In genomic region chr18:9907867-9908266, GRCh38 we compare ENCODE assay signal across 25 cellular contexts. TPM values are rescaled to one million over a fixed set of nuclear protein-coding genes. Genes with fewer than 3 reads are reported as not detected.
DNase-seq lines count a peak whose midpoint lies in the region; ATAC-seq, FAIRE-seq and TF ChIP-seq lines count a peak whose summit lies in the region.
"Had no signal": no experiment of that assay in that cellular context is flagged by ENCODE, and none has a peak within 500 bp of the region (broad histone marks: within the 10 kb centered on the region; RNA-seq: fewer than 3 reads in every experiment).

No MANE protein-coding gene starts in this region.

- no peaks in the 10 kb centered on the region for H3K9me1 ChIP-seq in K562 (ENCODE audit: control insufficient read depth, insufficient read depth, low read length)

- H3K27me3 Mint-ChIP-seq in activated naive CD8-positive, alpha-beta T cell treated with anti-CD3 and anti-CD28 coated beads, Interleukin-2, amount 50 U/mL, for 24 hours = peaks cover under 1% of the 10 kb centered on the region
- H3K27me3 Mint-ChIP-seq in activated naive CD8-positive, alpha-beta T cell treated with anti-CD3 and anti-CD28 coated beads for 36 hours = peaks cover 9% of the 10 kb centered on the region

- CTCF ChIA-PET in HEK293T (lab: Yijun Ruan, JAX) (no interaction called here), K562 (lab: Yijun Ruan, JAX; ENCODE audit: low intra/inter-chr PET ratio) (no interaction called here)

- no peak for TF ChIP-seq CTCF in BE2C (IDR thresholded peaks at IDR 0.05; ENCODE audit: low read depth, low read length)
- TF ChIP-seq CTCF in K562 (IDR thresholded peaks at IDR 0.05 in 2 of 3, conservative IDR thresholded peaks at IDR 0.05 in 1 of 3; ENCODE audit: insufficient read depth in 2 of 3, low read depth in 1 of 3, low read length in 3 of 3) = no peak

- 0 out of 3 replicates have a peak, but pooled peaks cover under 1% of the 10 kb centered on the region for H3K79me2 ChIP-seq in K562 (ENCODE audit: control insufficient read depth, insufficient read depth, low read length)

- no peak for TF ChIP-seq POLR2A in K562 (conservative IDR thresholded peaks at IDR 0.05)

- no peak overlapping the region for H3K4me3 Mint-ChIP-seq in activated naive CD8-positive, alpha-beta T cell treated with anti-CD3 and anti-CD28 coated beads, Interleukin-2, amount 50 U/mL, for 24 hours
- no peak overlapping the region for H3K4me3 Mint-ChIP-seq in activated naive CD8-positive, alpha-beta T cell treated with anti-CD3 and anti-CD28 coated beads for 36 hours
- H3K4me3 Mint-ChIP-seq: CD4-positive, alpha-beta memory T cell; HFFc6 had no signal

- no peaks in the 10 kb centered on the region for H4K20me1 ChIP-seq in K562 (replicated peaks; ENCODE audit: control insufficient read depth, insufficient read depth, low read length)

- H3K4me2 ChIP-seq in K562 (ENCODE audit: insufficient read depth, low read length) = no peak overlapping the region
- H3K4me2 ChIP-seq: A549 had no signal

- no TSS peak for BruUV-seq in K562 (replicated peaks; lab: Mats Ljungman, UMichigan)

- peak overlapping the region; percentile 92; the same call in 1 of the 2 replicates for H2AFZ ChIP-seq in K562 (ENCODE audit: low read depth, low read length)
- H2AFZ ChIP-seq: GM23248 had no signal

- POLR2A ChIA-PET in HEK293T (lab: Yijun Ruan, JAX) = no interaction called here
- POLR2A ChIA-PET in K562 (lab: Yijun Ruan, JAX) = interaction anchor here (0.8 to 1.5 kb wide), 3 partner anchors 9 to 31 kb away, joined by 3 to 6 read pairs (median 3); no protein-coding TSS in a partner anchor

- H3K9me3 ChIP-seq in BE2C (no peaks in the 10 kb centered on the region), K562 (replicated peaks; ENCODE audit: control insufficient read depth, insufficient read depth, low read depth, low read length) (peaks cover 6% of the 10 kb centered on the region)
- H3K9me3 ChIP-seq: A549 had no signal

- no peak for DNase-seq in activated naive CD8-positive, alpha-beta T cell treated with anti-CD3 and anti-CD28 coated beads, Interleukin-2, amount 50 U/mL, for 24 hours
- no peak for DNase-seq in activated naive CD8-positive, alpha-beta T cell treated with anti-CD3 and anti-CD28 coated beads for 36 hours
- DNase-seq in BE2C (peak; percentile 18), HEK293T (ENCODE audit: extremely low spot score) (no peak), K562 (ENCODE audit: extremely low read depth in 1 of 4, low spot score in 3 of 4) (no peak), DMS79 treated with DMSO at 0.1 percent for 48 hours (lab: John Stamatoyannopoulos, UW) (no peak)
- DNase-seq in activated CD4-positive, alpha-beta T cell treated with anti-CD3 and anti-CD28 coated beads for 1 hour = no peak
- DNase-seq: 8988T; ACHN; AML-193; C1 segment of cervical spinal cord; Calu3; CD4-positive, alpha-beta memory T cell; COR-L47; DMS53; DND-41; GM23248; H7; HCEC 1CT; HFFc6 had no signal

- H3K27ac ChIP-seq in K562 (ENCODE audit: extremely low read depth, low read depth, low read length) = no peak overlapping the region
- H3K27ac ChIP-seq: A549, GM23248 had no signal

- no peaks in the 10 kb centered on the region for H3K27me3 ChIP-seq in BE2C
- no peaks in the 10 kb centered on the region for H3K27me3 ChIP-seq in K562 (ENCODE audit: control insufficient read depth in 2 of 2, insufficient read depth in 2 of 2, low read length in 2 of 2)

- in situ Hi-C loops in K562 (cut with MboI) = no loop called here

- WGBS in K562 (ENCODE audit: insufficient coverage, low coverage, missing lambda C conversion rate) = 54% methylated on average over 4 of the region's 4 CpGs

- peaks cover 2% of the 10 kb centered on the region for H3K4me1 Mint-ChIP-seq in activated naive CD8-positive, alpha-beta T cell treated with anti-CD3 and anti-CD28 coated beads, Interleukin-2, amount 50 U/mL, for 24 hours
- H3K4me1 Mint-ChIP-seq in activated naive CD8-positive, alpha-beta T cell treated with anti-CD3 and anti-CD28 coated beads for 36 hours = peaks cover 2% of the 10 kb centered on the region

- no peak overlapping the region for H3K27ac Mint-ChIP-seq in activated naive CD8-positive, alpha-beta T cell treated with anti-CD3 and anti-CD28 coated beads, Interleukin-2, amount 50 U/mL, for 24 hours
- no peak overlapping the region for H3K27ac Mint-ChIP-seq in activated naive CD8-positive, alpha-beta T cell treated with anti-CD3 and anti-CD28 coated beads for 36 hours
- H3K27ac Mint-ChIP-seq: CD4-positive, alpha-beta memory T cell; HFFc6 had no signal

- no peak for TF ChIP-seq RAD21 in K562 (CRISPR knock-in tag; conservative IDR thresholded peaks at IDR 0.05 in 1 of 2, IDR thresholded peaks at IDR 0.05 in 1 of 2)

- H3K9me3 Mint-ChIP-seq in activated naive CD8-positive, alpha-beta T cell treated with anti-CD3 and anti-CD28 coated beads, Interleukin-2, amount 50 U/mL, for 24 hours = no peaks in the 10 kb centered on the region
- peaks cover 3% of the 10 kb centered on the region for H3K9me3 Mint-ChIP-seq in activated naive CD8-positive, alpha-beta T cell treated with anti-CD3 and anti-CD28 coated beads for 36 hours
- H3K9me3 Mint-ChIP-seq: CD4-positive, alpha-beta memory T cell had no signal

- no peak overlapping the region for H3K4me3 ChIP-seq in BE2C (ENCODE audit: low read depth, low read length)
- H3K4me3 ChIP-seq in K562 = no peak overlapping the region
- H3K4me3 ChIP-seq: A549, GM23248 had no signal

- FAIRE-seq in K562 (lab: Jason Lieb, UNC) = no peak
- FAIRE-seq: A549, G401.6, GM12892, GM19239, H1 had no signal

- TF ChIP-seq EP300 in K562 (IDR thresholded peaks at IDR 0.05; ENCODE audit: low read length) = no peak

- no peaks in the 10 kb centered on the region for H3K36me3 Mint-ChIP-seq in activated naive CD8-positive, alpha-beta T cell treated with anti-CD3 and anti-CD28 coated beads, Interleukin-2, amount 50 U/mL, for 24 hours (ENCODE audit: low read depth)
- H3K36me3 Mint-ChIP-seq in activated naive CD8-positive, alpha-beta T cell treated with anti-CD3 and anti-CD28 coated beads for 36 hours = no peaks in the 10 kb centered on the region
- H3K36me3 Mint-ChIP-seq: CD4-positive, alpha-beta memory T cell had no signal

- peaks cover 10% of the 10 kb centered on the region for H3K4me1 ChIP-seq in BE2C
- peaks cover 6 to 38% of the 10 kb centered on the region in 2 experiments for H3K4me1 ChIP-seq in K562 (replicated peaks in 1 of 2; ENCODE audit: control insufficient read depth in 2 of 2, insufficient read depth in 2 of 2, low read length in 2 of 2)

- intact Hi-C loops in K562 (cut with micrococcal nuclease) = no loop called here

- H3K9ac ChIP-seq in K562 (ENCODE audit: insufficient read depth in 1 of 2, low read depth in 2 of 2, low read length in 2 of 2) = no peak overlapping the region
- H3K9ac ChIP-seq: GM23248 had no signal

- H3K36me3 ChIP-seq in BE2C (no peaks in the 10 kb centered on the region), K562 (ENCODE audit: control insufficient read depth, insufficient read depth, low read length) (no peaks in the 10 kb centered on the region)

- peak; percentile 57 for ATAC-seq in activated naive CD8-positive, alpha-beta T cell treated with anti-CD3 and anti-CD28 coated beads, Interleukin-2, amount 50 U/mL, for 24 hours
- ATAC-seq in K562 = no peak
- ATAC-seq: A549 had no signal

TF ChIP-seq in HEK293T, 16 proteins besides CTCF, POLR2A, EP300 and RAD21 (continues in another document):
- TF ChIP-seq FOXM1 (IDR thresholded peaks at IDR 0.05; ENCODE audit: borderline replicate concordance) = no peak

RNA-seq across cellular contexts. Expression of gene VAPA, which starts 5.9 kb away (rescaled TPM):
- 100 to 1,000 TPM; 157 to 172 TPM for total RNA-seq in activated naive CD8-positive, alpha-beta T cell treated with anti-CD3 and anti-CD28 coated beads for 36 hours
- polyA plus RNA-seq in BE2C (2012; ENCODE audit: insufficient read depth, insufficient read length, low read depth) = 103 TPM
- total RNA-seq in K562 (2011; cell fraction: chromatin; rRNA removed; ENCODE audit: low replicate concordance) = 131 and 315 TPM in 2 replicates
- total RNA-seq in K562 (2011; cell fraction: nucleolus; rRNA removed) = 118 and 122 TPM in 2 replicates
- total RNA-seq in K562 (2011; cell fraction: nucleoplasm; rRNA removed) = 147 and 249 TPM in 2 replicates
- total RNA-seq in K562 (2014; rRNA removed) (516 and 526 TPM in 2 replicates), K562 (2014; rRNA removed; fragmentation: Illumina TruSeq; extraction: Trizol) (624 and 729 TPM in 2 replicates), K562 (2015; rRNA removed; fragmentation: Illumina TruSeq; extraction: Trizol) (726 and 732 TPM in 2 replicates), K562 (2021) (504 and 509 TPM in 2 replicates)
- polyA plus RNA-seq in K562 (2011; rRNA removed) (544 and 809 TPM in 2 replicates), K562 (2014; fragmentation: Illumina TruSeq; extraction: Trizol) (790 and 902 TPM in 2 replicates), K562 (2014; fragmentation: Nextera tagmentation; extraction: Ambion mirVana) (100 to 1,000 TPM; 219 to 224 TPM), K562 (2014; rRNA removed) (455 and 489 TPM in 2 replicates)
- 202 and 314 TPM in 2 replicates for polyA plus RNA-seq in K562 (2011; cell fraction: cytosol; rRNA removed)
- 169 and 199 TPM in 2 replicates for polyA plus RNA-seq in K562 (2011; cell fraction: nucleus; rRNA removed)
- 376 and 498 TPM in 2 replicates for polyA plus RNA-seq in K562 (2012)
- polyA minus RNA-seq in K562 (2011; rRNA and poly(A)+ RNA removed) = 866 and 913 TPM in 2 replicates
- polyA minus RNA-seq in K562 (2011; cell fraction: cytosol; rRNA and poly(A)+ RNA removed) = 292 and 382 TPM in 2 replicates
- 176 and 203 TPM in 2 replicates for polyA minus RNA-seq in K562 (2011; cell fraction: nucleus; rRNA and poly(A)+ RNA removed)

RNA-seq across cellular contexts. Expression of gene TXNDC2, which starts 22.1 kb away (rescaled TPM):
- total RNA-seq in activated naive CD8-positive, alpha-beta T cell treated with anti-CD3 and anti-CD28 coated beads for 36 hours = not detected
- not detected for polyA plus RNA-seq in BE2C (2012; ENCODE audit: insufficient read depth, insufficient read length, low read depth)
- total RNA-seq in K562 (2011; cell fraction: chromatin; rRNA removed; ENCODE audit: low replicate concordance) = 2.8 and 4.0 TPM in 2 replicates
- 1.7 and 2.8 TPM in 2 replicates for total RNA-seq in K562 (2011; cell fraction: nucleolus; rRNA removed)
- total RNA-seq in K562 (2011; cell fraction: nucleoplasm; rRNA removed) = 2.3 and 2.6 TPM in 2 replicates
- 1.3 TPM in 2 replicates for total RNA-seq in K562 (2014; rRNA removed)
- total RNA-seq in K562 (2014; rRNA removed; fragmentation: Illumina TruSeq; extraction: Trizol) = 1.6 and 1.7 TPM in 2 replicates
- total RNA-seq in K562 (2015; rRNA removed; fragmentation: Illumina TruSeq; extraction: Trizol) = 2.3 and 2.5 TPM in 2 replicates
- 2.0 and 3.8 TPM in 2 replicates for total RNA-seq in K562 (2021)
- 0.79 and 2.3 TPM in 2 replicates for polyA plus RNA-seq in K562 (2011; rRNA removed)
- 0.55 and 2.2 TPM in 2 replicates for polyA plus RNA-seq in K562 (2011; cell fraction: cytosol; rRNA removed)
- 0.83 and 4.6 TPM in 2 replicates for polyA plus RNA-seq in K562 (2011; cell fraction: nucleus; rRNA removed)
- polyA plus RNA-seq in K562 (2012) = 1.5 and 3.3 TPM in 2 replicates
- 4.8 and 4.9 TPM in 2 replicates for polyA plus RNA-seq in K562 (2014; fragmentation: Illumina TruSeq; extraction: Trizol)
- 1 to 10 TPM; 1.2 to 2.3 TPM for polyA plus RNA-seq in K562 (2014; fragmentation: Nextera tagmentation; extraction: Ambion mirVana)
- polyA plus RNA-seq in K562 (2014; rRNA removed) = 1.4 and 2.5 TPM in 2 replicates
- polyA minus RNA-seq in K562 (2011; rRNA and poly(A)+ RNA removed) = 2.8 and 5.4 TPM in 2 replicates
- polyA minus RNA-seq in K562 (2011; cell fraction: cytosol; rRNA and poly(A)+ RNA removed) = 0.73 and 3.0 TPM in 2 replicates
- 1.8 and 4.7 TPM in 2 replicates for polyA minus RNA-seq in K562 (2011; cell fraction: nucleus; rRNA and poly(A)+ RNA removed)
- total RNA-seq: Calu3; CD4-positive, alpha-beta memory T cell; GM23248; H7 had no signal
- polyA plus RNA-seq: CD4-positive, alpha-beta memory T cell; GM23248; H1 had no signal
